11 cellular contexts compared by ENCODE assay signal in the genomic region with DNA sequence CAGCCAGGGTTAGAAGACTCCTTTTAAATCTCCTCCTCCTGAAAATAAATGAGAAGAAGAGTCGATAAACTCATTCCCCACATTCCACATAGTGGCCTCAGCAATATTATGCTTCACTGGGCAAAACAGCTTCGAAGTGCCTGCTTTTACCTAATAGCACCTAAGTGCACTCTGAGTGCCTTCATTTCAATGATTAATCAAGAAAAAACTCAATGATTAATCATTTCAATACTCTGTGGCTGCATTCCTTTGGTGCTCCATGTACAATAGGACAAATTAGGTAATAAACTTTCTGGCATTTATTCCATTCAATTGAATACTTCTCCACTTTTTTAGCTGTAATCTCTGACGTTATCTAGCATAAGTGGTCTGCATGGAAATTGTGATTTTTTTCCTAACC.
DNase-seq lines count a peak whose midpoint lies in the region; ATAC-seq, FAIRE-seq and TF ChIP-seq lines count a peak whose summit lies in the region.
"Had no signal": no experiment of that assay in that cellular context is flagged by ENCODE, and none has a peak within 500 bp of the region (broad histone marks: within the 10 kb centered on the region; RNA-seq: fewer than 3 reads in every experiment).

No MANE protein-coding gene starts in this region.

- H3K9me3 ChIP-seq in body of pancreas, result no peaks in the 10 kb centered on the region

- H3K36me3 ChIP-seq in body of pancreas (replicated peaks in 1 of 2; ENCODE audit: insufficient read depth in 1 of 2, low read depth in 2 of 2) (no peaks in the 10 kb centered on the region), H7 (replicated peaks; ENCODE audit: control insufficient read depth, insufficient read depth, low read length) (no peaks in the 10 kb centered on the region)

- H3K36me3 Mint-ChIP-seq in activated naive CD4-positive, alpha-beta T cell treated with anti-CD3 and anti-CD28 coated beads, Interleukin-2, amount 50 U/mL, for 24 hours, result peaks cover 10% of the 10 kb centered on the region

- 31 to 35% methylated on average over 3 of the region's 3 CpGs for WGBS in body of pancreas, 2 donors

- H3K4me1 ChIP-seq in body of pancreas, result peaks cover 28% of the 10 kb centered on the region

- peaks cover 56% of the 10 kb centered on the region for H3K4me1 Mint-ChIP-seq in activated naive CD4-positive, alpha-beta T cell treated with anti-CD3 and anti-CD28 coated beads, Interleukin-2, amount 50 U/mL, for 24 hours

- no peak overlapping the region for H3K4me3 ChIP-seq in body of pancreas
- no peak overlapping the region for H3K4me3 ChIP-seq in H7 (ENCODE audit: insufficient read depth, low read depth, low read length)

- peaks cover 11% of the 10 kb centered on the region for H3K27me3 Mint-ChIP-seq in activated naive CD4-positive, alpha-beta T cell treated with anti-CD3 and anti-CD28 coated beads, Interleukin-2, amount 50 U/mL, for 24 hours

- peak; percentile 87 for ATAC-seq in body of pancreas
- peak; percentile 53 for ATAC-seq in left lobe of liver
- no peak for ATAC-seq in HG03457 (IDR thresholded peaks at IDR 0.05; ENCODE audit: unreplicated experiment)
- ATAC-seq in GM21717 (IDR thresholded peaks at IDR 0.05; ENCODE audit: unreplicated experiment), result no peak

- TF ChIP-seq CTCF in body of pancreas (IDR thresholded peaks at IDR 0.05), result peak in 1 of 7 experiments; percentile 1

- intact Hi-C loops in body of pancreas (cut with DNase I), result no loop called here

- peak overlapping the region; percentile 25 to 82 (median 69) for H3K27ac ChIP-seq in body of pancreas

- H3K27me3 ChIP-seq in body of pancreas (no peaks in the 10 kb centered on the region), H7 (ENCODE audit: control insufficient read depth, insufficient read depth, low read length) (no peaks in the 10 kb centered on the region)

- FAIRE-seq in urothelium cell line (lab: Jason Lieb, UNC), result no peak

- no peak for DNase-seq in activated naive CD4-positive, alpha-beta T cell treated with Interleukin-2 at 50 U/mL for 16 hours
- DNase-seq in body of pancreas, result peak in 2 of 4 donors; percentile 27 to 49
- DNase-seq in left lobe of liver (ENCODE audit: low spot score), result no peak
- DNase-seq in urothelium cell line (ENCODE audit: low spot score), result peak; percentile 53
- no peak for DNase-seq in H7
- DNase-seq: 8988T, activated gamma-delta T cell, trophoblast cell had no signal

- H3K27ac Mint-ChIP-seq in activated naive CD4-positive, alpha-beta T cell treated with anti-CD3 and anti-CD28 coated beads, Interleukin-2, amount 50 U/mL, for 24 hours, result peak overlapping the region; percentile 97

- H3K9me3 Mint-ChIP-seq in activated naive CD4-positive, alpha-beta T cell treated with anti-CD3 and anti-CD28 coated beads, Interleukin-2, amount 50 U/mL, for 24 hours, result no peaks in the 10 kb centered on the region

- H3K4me3 Mint-ChIP-seq in activated naive CD4-positive, alpha-beta T cell treated with anti-CD3 and anti-CD28 coated beads, Interleukin-2, amount 50 U/mL, for 24 hours, result peak overlapping the region; percentile 8

- TF ChIP-seq POLR2A in body of pancreas (IDR thresholded peaks at IDR 0.05), result no peak

Comparison
In these comparisons a context has a peak if more than half of its experiments do, and no peak if none do; other contexts are left out.
1. ATAC-seq: peak in body of pancreas (single experiment) and left lobe of liver (single experiment); none in HG03457 (single experiment) and GM21717 (single experiment).